In genomic region chr19:49114630-49115363, GRCh38 we compare ENCODE assay signal across 8 cellular contexts. TPM values are rescaled to one million over a fixed set of nuclear protein-coding genes. Genes with fewer than 3 reads are reported as not detected.
DNase-seq lines count a peak whose midpoint lies in the region; ATAC-seq and TF ChIP-seq lines count a peak whose summit lies in the region.

No MANE protein-coding gene starts in this region.

- DNase-seq in CD14-positive monocyte (ENCODE audit: low spot score) (no peak), dermis blood vessel endothelial cell (peak; percentile 48), lower lobe of right lung (peak; percentile 77), NCI-H2029 treated with DMSO at 0.1 percent for 48 hours (lab: John Stamatoyannopoulos, UW) (no peak), NCI-H2107 (lab: John Stamatoyannopoulos, UW) (no peak)
- no peak for DNase-seq in Jurkat, Clone E6-1 (ENCODE audit: low read depth, low spot score)
- peak; percentile 77 for DNase-seq in activated CD4-positive, alpha-beta T cell treated with anti-CD3 and anti-CD28 coated beads for 36 hours
- peak in 2 of 3 experiments; percentile 27 to 58 for DNase-seq in stimulated activated CD4-positive, alpha-beta T cell treated with anti-CD3 and anti-CD28 coated beads, TNF-alpha, amount 100 ng/mL, for 24 hours (ENCODE audit: low read depth in 3 of 3)

- H3K9me3 ChIP-seq in lower lobe of right lung, result no peaks in the 10 kb centered on the region

- peaks cover 9 to 17% (median 12%) of the 10 kb centered on the region in 3 donors for H3K27me3 Mint-ChIP-seq in CD14-positive monocyte (ENCODE audit: low read depth in 3 of 3)
- H3K27me3 Mint-ChIP-seq in activated CD4-positive, alpha-beta T cell treated with anti-CD3 and anti-CD28 coated beads for 36 hours, result no peaks in the 10 kb centered on the region

- H3K4me3 ChIP-seq in Jurkat, Clone E6-1 (ENCODE audit: low read length), result peak overlapping the region; percentile 65
- H3K4me3 ChIP-seq in lower lobe of right lung, result peak overlapping the region; percentile 87

- no peaks in the 10 kb centered on the region for H3K36me3 ChIP-seq in lower lobe of right lung

- peaks cover 2% of the 10 kb centered on the region for H3K27me3 ChIP-seq in lower lobe of right lung (ENCODE audit: low read depth)

- peaks cover 0 to 6% of the 10 kb centered on the region in 2 donors for H3K36me3 Mint-ChIP-seq in CD14-positive monocyte
- peaks cover 2% of the 10 kb centered on the region for H3K36me3 Mint-ChIP-seq in activated CD4-positive, alpha-beta T cell treated with anti-CD3 and anti-CD28 coated beads for 36 hours (ENCODE audit: low read depth)

- H3K27ac Mint-ChIP-seq in CD14-positive monocyte, result peak overlapping the region in 1 of 7 donors; percentile 25
- no peak overlapping the region for H3K27ac Mint-ChIP-seq in activated CD4-positive, alpha-beta T cell treated with anti-CD3 and anti-CD28 coated beads for 36 hours

- POLR2A ChIA-PET in activated CD4-positive, alpha-beta T cell treated with anti-CD3 and anti-CD28 coated beads for 36 hours (lab: Charles Lee), result interaction anchor here (0.7 to 1.1 kb wide), 3 partner anchors 10 to 22 kb away, joined by 3 read pairs; no protein-coding TSS in a partner anchor

- intact Hi-C loops in CD14-positive monocyte (cut with micrococcal nuclease) (loop anchor here in 1 of 2 donors (5.0 kb wide), 1 partner anchor 33 kb away; no protein-coding TSS in a partner anchor), lower lobe of right lung (cut with DNase I) (no loop called here)
- intact Hi-C loops in activated CD4-positive, alpha-beta T cell treated with anti-CD3 and anti-CD28 coated beads for 36 hours (cut with DNase I, micrococcal nuclease), result loop anchor here in 1 of 2 experiments (1.0 to 2.0 kb wide), 4 partner anchors 14 to 58 kb away; partner anchors contain the start of genes CGB7 and SNRNP70

- peaks cover 42% of the 10 kb centered on the region for H3K4me1 ChIP-seq in lower lobe of right lung

- H3K9me3 Mint-ChIP-seq in CD14-positive monocyte, result peaks cover 3 to 8% (median 6%) of the 10 kb centered on the region in 7 donors
- no peaks in the 10 kb centered on the region for H3K9me3 Mint-ChIP-seq in activated CD4-positive, alpha-beta T cell treated with anti-CD3 and anti-CD28 coated beads for 36 hours (ENCODE audit: low read depth)

- peaks cover 41% of the 10 kb centered on the region for H3K4me1 Mint-ChIP-seq in CD14-positive monocyte
- peaks cover 29% of the 10 kb centered on the region for H3K4me1 Mint-ChIP-seq in activated CD4-positive, alpha-beta T cell treated with anti-CD3 and anti-CD28 coated beads for 36 hours

- no peak for TF ChIP-seq CTCF in CD14-positive monocyte (IDR thresholded peaks at IDR 0.05)
- TF ChIP-seq CTCF in lower lobe of right lung (IDR thresholded peaks at IDR 0.05), result no peak

- peak overlapping the region; percentile 79 to 82 for H3K4me3 Mint-ChIP-seq in CD14-positive monocyte
- H3K4me3 Mint-ChIP-seq in activated CD4-positive, alpha-beta T cell treated with anti-CD3 and anti-CD28 coated beads for 36 hours, result peak overlapping the region; percentile 72

- no peak for ATAC-seq in activated CD4-positive, alpha-beta T cell treated with anti-CD3 and anti-CD28 coated beads for 36 hours
- ATAC-seq in lower lobe of right lung, result peak in 1 of 2 donors; percentile 22

- peak overlapping the region; percentile 79 for H3K27ac ChIP-seq in lower lobe of right lung

- CTCF ChIA-PET in activated CD4-positive, alpha-beta T cell treated with anti-CD3 and anti-CD28 coated beads for 36 hours (lab: Charles Lee), result interaction anchor here (0.6 to 2.4 kb wide), 14 partner anchors 9 to 121 kb away, joined by 3 to 28 read pairs (median 3); partner anchors contain the start of gene RUVBL2

RNA-seq across cellular contexts. Expression of gene LIN7B, which starts 0.6 kb away (rescaled TPM):
- polyA plus RNA-seq in CD14-positive monocyte, result 1 to 10 TPM; 4.1 to 4.2 TPM
- polyA plus RNA-seq in Jurkat, Clone E6-1 (2012; ENCODE audit: insufficient read depth, insufficient read length), result 21.7 TPM
- total RNA-seq in activated CD4-positive, alpha-beta T cell treated with anti-CD3 and anti-CD28 coated beads for 36 hours, result 1 to 10 TPM; 3.5 to 4.3 TPM
- total RNA-seq in dermis blood vessel endothelial cell (0.56 and 0.68 TPM in 2 replicates), lower lobe of right lung (10.6 TPM)

RNA-seq across cellular contexts. Expression of gene C19orf73, which starts 4.1 kb away (rescaled TPM):
- under 1 TPM; 0.66 to 0.76 TPM for polyA plus RNA-seq in CD14-positive monocyte
- polyA plus RNA-seq in Jurkat, Clone E6-1 (2012; ENCODE audit: insufficient read depth, insufficient read length), result 4.7 TPM
- 1 to 10 TPM; 1.7 to 2.0 TPM for total RNA-seq in activated CD4-positive, alpha-beta T cell treated with anti-CD3 and anti-CD28 coated beads for 36 hours
- total RNA-seq in dermis blood vessel endothelial cell (0.65 and 1.4 TPM in 2 replicates), lower lobe of right lung (1.4 TPM)

RNA-seq across cellular contexts. Expression of gene PPFIA3, which starts 4.5 kb away (rescaled TPM):
- polyA plus RNA-seq in CD14-positive monocyte, result not detected
- 23.4 TPM for polyA plus RNA-seq in Jurkat, Clone E6-1 (2012; ENCODE audit: insufficient read depth, insufficient read length)
- 1 to 10 TPM; 5.4 to 6.1 TPM for total RNA-seq in activated CD4-positive, alpha-beta T cell treated with anti-CD3 and anti-CD28 coated beads for 36 hours
- total RNA-seq in dermis blood vessel endothelial cell (4.0 and 12.9 TPM in 2 replicates), lower lobe of right lung (4.3 TPM)

RNA-seq across cellular contexts. Expression of gene SNRNP70, which starts 29.5 kb away (rescaled TPM):
- polyA plus RNA-seq in CD14-positive monocyte, result 10 to 100 TPM; 27.4 to 40.4 TPM
- 344 TPM for polyA plus RNA-seq in Jurkat, Clone E6-1 (2012; ENCODE audit: insufficient read depth, insufficient read length)
- total RNA-seq in activated CD4-positive, alpha-beta T cell treated with anti-CD3 and anti-CD28 coated beads for 36 hours, result 100 to 1,000 TPM; 225 to 306 TPM
- total RNA-seq in dermis blood vessel endothelial cell (142 and 166 TPM in 2 replicates), lower lobe of right lung (203 TPM)

RNA-seq across cellular contexts. Expression of gene HRC, which starts 40.4 kb away (rescaled TPM):
- polyA plus RNA-seq in CD14-positive monocyte, result not detected
- polyA plus RNA-seq in Jurkat, Clone E6-1 (2012; ENCODE audit: insufficient read depth, insufficient read length), result not detected
- total RNA-seq in activated CD4-positive, alpha-beta T cell treated with anti-CD3 and anti-CD28 coated beads for 36 hours, result not detected
- total RNA-seq in dermis blood vessel endothelial cell, result not detected in 2 replicates
- total RNA-seq in lower lobe of right lung, result 1.8 TPM

Comparison
In these comparisons a context has a peak if more than half of its experiments do, and no peak if none do; other contexts are left out.
1. DNase-seq: peak in activated CD4-positive, alpha-beta T cell treated with anti-CD3 and anti-CD28 coated beads for 36 hours (single experiment), dermis blood vessel endothelial cell (single experiment), lower lobe of right lung (single experiment) and stimulated activated CD4-positive, alpha-beta T cell treated with anti-CD3 and anti-CD28 coated beads, TNF-alpha, amount 100 ng/mL, for 24 hours (2 of 3); none in CD14-positive monocyte (single experiment), Jurkat, Clone E6-1 (single experiment), NCI-H2029 treated with DMSO at 0.1 percent for 48 hours (single experiment) and NCI-H2107 (single experiment).